ENCODE assay signal across 8 cellular contexts in the genomic region with DNA sequence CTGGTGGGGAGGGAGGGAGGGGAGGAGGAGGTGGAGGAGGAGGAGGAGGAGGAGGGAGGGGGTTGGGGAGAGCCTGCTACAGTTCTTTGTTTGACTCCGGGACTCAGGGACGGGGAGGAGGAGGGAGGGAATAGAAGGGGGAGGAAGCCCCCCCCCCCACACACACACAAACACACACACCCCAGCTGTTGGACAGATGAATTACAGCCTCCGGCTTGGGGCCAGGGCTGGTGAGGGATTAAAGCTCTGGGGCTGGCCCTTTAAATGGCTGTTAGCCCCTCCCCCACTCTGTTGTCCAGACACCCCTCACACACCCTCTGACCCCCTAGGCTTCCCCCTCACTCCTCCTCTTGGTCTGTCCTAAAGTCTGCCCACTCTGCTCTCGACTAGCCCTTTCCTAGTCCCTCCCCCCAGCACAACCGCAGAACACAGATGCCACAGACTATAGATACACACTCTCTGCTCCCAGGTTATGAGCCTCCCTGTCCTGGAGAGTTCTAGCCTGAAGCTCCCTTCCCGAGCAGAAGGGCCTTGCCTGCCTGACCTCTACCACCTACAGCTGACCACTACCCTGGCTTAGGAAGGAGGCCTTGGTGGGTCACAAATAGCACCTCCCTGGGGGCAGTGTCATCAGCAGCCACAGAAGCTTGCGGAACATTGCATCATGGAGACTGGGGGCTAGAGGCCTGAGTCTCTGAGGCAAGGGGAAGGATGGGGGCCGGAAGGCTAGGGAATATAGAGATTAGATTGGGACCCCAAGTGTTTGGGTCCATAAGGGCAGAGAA. TPM values are rescaled to one million over a fixed set of nuclear protein-coding genes. Genes with fewer than 3 reads are reported as not detected.
DNase-seq lines count a peak whose midpoint lies in the region; ATAC-seq and TF ChIP-seq lines count a peak whose summit lies in the region.

No MANE protein-coding gene starts in this region.

- TF ChIP-seq CTCF in retinal pigment epithelial cell (conservative IDR thresholded peaks at IDR 0.05; ENCODE audit: low read depth, low read length), result no peak

- H3K4me1 Mint-ChIP-seq in activated T-cell treated with anti-CD3 and anti-CD28 coated beads, Interleukin-2, amount 50 U/mL, for 24 hours (ENCODE audit: low read depth), result peaks cover 66% of the 10 kb centered on the region
- peaks cover 51% of the 10 kb centered on the region for H3K4me1 Mint-ChIP-seq in activated naive CD8-positive, alpha-beta T cell (ENCODE audit: low read depth)

- H3K27ac Mint-ChIP-seq in activated T-cell treated with anti-CD3 and anti-CD28 coated beads, Interleukin-2, amount 50 U/mL, for 24 hours, result peak overlapping the region; percentile 87
- peak overlapping the region; percentile 99 for H3K27ac Mint-ChIP-seq in activated naive CD8-positive, alpha-beta T cell

- H3K27me3 Mint-ChIP-seq in activated T-cell treated with anti-CD3 and anti-CD28 coated beads, Interleukin-2, amount 50 U/mL, for 24 hours, result no peaks in the 10 kb centered on the region
- no peaks in the 10 kb centered on the region for H3K27me3 Mint-ChIP-seq in activated naive CD8-positive, alpha-beta T cell

- peak overlapping the region; percentile 31 for H3K27ac ChIP-seq in right cardiac atrium (ENCODE audit: low read length)

- H3K27me3 ChIP-seq in right cardiac atrium (ENCODE audit: control insufficient read depth, insufficient read depth), result no peaks in the 10 kb centered on the region

- intact Hi-C loops in right cardiac atrium (cut with DNase I), result no loop called here

- H3K4me3 Mint-ChIP-seq in activated T-cell treated with anti-CD3 and anti-CD28 coated beads, Interleukin-2, amount 50 U/mL, for 24 hours, result peak overlapping the region; percentile 56
- H3K4me3 Mint-ChIP-seq in activated naive CD8-positive, alpha-beta T cell, result peak overlapping the region; percentile 84

- peaks cover 12% of the 10 kb centered on the region for H3K4me1 ChIP-seq in right cardiac atrium (ENCODE audit: control insufficient read depth, insufficient read depth, low read length)

- no peaks in the 10 kb centered on the region for H3K9me3 ChIP-seq in right cardiac atrium (ENCODE audit: control insufficient read depth, low read length)

- peaks cover 25% of the 10 kb centered on the region for H3K36me3 Mint-ChIP-seq in activated T-cell treated with anti-CD3 and anti-CD28 coated beads, Interleukin-2, amount 50 U/mL, for 24 hours (ENCODE audit: low read depth)
- peaks cover 6% of the 10 kb centered on the region for H3K36me3 Mint-ChIP-seq in activated naive CD8-positive, alpha-beta T cell

- no peak for DNase-seq in activated T-cell treated with anti-CD3 and anti-CD28 coated beads, Interleukin-2, amount 50 U/mL, for 24 hours
- DNase-seq in activated T-cell treated with anti-CD3 and anti-CD28 coated beads, Interleukin-2, amount 50 U/mL, for 1 hour, result no peak
- peak; percentile 73 for DNase-seq in NCI-H2171 treated with DMSO at 0.1 percent for 48 hours (lab: John Stamatoyannopoulos, UW)
- DNase-seq in right cardiac atrium, result peak; percentile 42 to 70 (median 61)
- DNase-seq in retinal pigment epithelial cell (ENCODE audit: low read depth), result no peak
- no peak for DNase-seq in NCI-H524 treated with DMSO at 0.1 percent for 48 hours (lab: John Stamatoyannopoulos, UW)

- ATAC-seq in right cardiac atrium (no peak), GM21447 (IDR thresholded peaks at IDR 0.05; ENCODE audit: unreplicated experiment) (no peak)

- WGBS in right cardiac atrium, result 18% methylated on average over 8 of the region's 8 CpGs

- no peaks in the 10 kb centered on the region for H3K9me3 Mint-ChIP-seq in activated T-cell treated with anti-CD3 and anti-CD28 coated beads, Interleukin-2, amount 50 U/mL, for 24 hours
- no peaks in the 10 kb centered on the region for H3K9me3 Mint-ChIP-seq in activated naive CD8-positive, alpha-beta T cell (ENCODE audit: low read depth)

- H3K4me3 ChIP-seq in right cardiac atrium (ENCODE audit: low read length), result peak overlapping the region; percentile 17
- peak overlapping the region; percentile 64 for H3K4me3 ChIP-seq in retinal pigment epithelial cell (ENCODE audit: low read length)

RNA-seq across cellular contexts. Expression of a gene that starts 4.5 kb away (rescaled TPM):
- total RNA-seq in right cardiac atrium, result 10 to 100 TPM; 25.7 to 28.1 (median 27.5) TPM
- polyA plus RNA-seq in right cardiac atrium, result 18.6 TPM

RNA-seq across cellular contexts. Expression of a gene that starts 16.4 kb away (rescaled TPM):
- total RNA-seq in right cardiac atrium, result 10 to 100 TPM in 3 of 4 donors, 1 to 10 TPM in 1; 9.0 to 24.6 (median 16.3) TPM
- 74.5 TPM for polyA plus RNA-seq in right cardiac atrium

RNA-seq across cellular contexts. Expression of a gene that starts 18.9 kb away (rescaled TPM):
- total RNA-seq in right cardiac atrium, result 100 to 1,000 TPM in 1 of 4 donors, 10 to 100 TPM in 3; 59.9 to 103 (median 95.6) TPM
- 160 TPM for polyA plus RNA-seq in right cardiac atrium

RNA-seq across cellular contexts. Expression of a gene that starts 19.3 kb away (rescaled TPM):
- total RNA-seq in right cardiac atrium, result 10 to 100 TPM; 12.6 to 16.2 (median 15.4) TPM
- 12.1 TPM for polyA plus RNA-seq in right cardiac atrium

RNA-seq across cellular contexts. Expression of a gene that starts 50.1 kb away (rescaled TPM):
- total RNA-seq in right cardiac atrium, result 10 to 100 TPM; 31.2 to 38.8 (median 35.0) TPM
- 45.3 TPM for polyA plus RNA-seq in right cardiac atrium

Comparison
In these comparisons a context has a peak if more than half of its experiments do, and no peak if none do; other contexts are left out.
1. DNase-seq: peak in NCI-H2171 treated with DMSO at 0.1 percent for 48 hours (single experiment) and right cardiac atrium (3 of 3); none in activated T-cell treated with anti-CD3 and anti-CD28 coated beads, Interleukin-2, amount 50 U/mL, for 24 hours (single experiment), activated T-cell treated with anti-CD3 and anti-CD28 coated beads, Interleukin-2, amount 50 U/mL, for 1 hour (single experiment), retinal pigment epithelial cell (single experiment) and NCI-H524 treated with DMSO at 0.1 percent for 48 hours (single experiment).